In the genomic region with DNA sequence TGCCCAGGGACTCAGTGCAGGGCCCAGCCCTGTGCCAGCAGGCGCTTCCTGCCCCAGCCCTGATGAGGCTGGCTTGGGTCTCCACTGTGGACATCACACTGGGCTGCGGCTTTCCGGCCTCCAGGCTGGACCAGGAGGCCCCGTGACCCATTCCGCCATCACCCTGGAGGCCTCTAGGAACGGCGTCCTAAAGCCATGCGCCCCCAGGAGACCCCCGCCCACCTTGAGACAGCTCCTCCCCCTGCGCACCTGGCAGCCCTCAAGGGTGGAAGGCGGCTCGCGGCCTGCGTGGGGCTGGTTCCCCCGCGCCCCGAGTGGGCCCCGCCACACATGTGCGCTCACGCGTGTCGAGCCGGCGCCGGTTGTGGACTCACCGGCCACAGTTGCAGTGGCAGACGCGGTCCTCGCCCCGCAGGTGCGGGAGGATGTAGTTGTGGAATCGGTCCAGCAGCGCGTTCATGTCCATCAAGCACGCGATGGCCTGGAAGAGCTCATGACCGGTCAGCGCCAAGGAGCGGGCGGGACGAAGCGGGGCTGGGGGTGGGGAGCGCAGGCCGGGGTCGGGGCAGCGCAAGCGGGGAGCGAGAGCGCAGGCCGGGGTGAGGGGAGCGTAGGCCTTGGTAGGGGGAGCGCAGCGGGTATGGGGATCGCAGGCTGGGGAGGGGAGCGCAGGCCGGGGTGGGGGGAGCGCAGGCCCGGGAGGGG, we compare ENCODE assay signal across 8 cellular contexts. TPM values are rescaled to one million over a fixed set of nuclear protein-coding genes. Genes with fewer than 3 reads are reported as not detected.
A peak's percentile ranks its signal among the peaks of the same experiment; 100 is the strongest.
DNase-seq lines count a peak whose midpoint lies in the region; ATAC-seq lines count a peak whose summit lies in the region.
"Had no signal": no experiment of that assay in that cellular context is flagged by ENCODE, and none has a peak within 500 bp of the region (broad histone marks: within the 10 kb centered on the region; RNA-seq: fewer than 3 reads in every experiment).

No MANE protein-coding gene starts in this region.

- no peak overlapping the region for H3K9ac ChIP-seq in Karpas-422 (ENCODE audit: low read length)

- H3K36me3 Mint-ChIP-seq in stimulated activated effector memory CD8-positive, alpha-beta T cell treated with anti-CD3 and anti-CD28 coated beads, Interleukin-12 subunit alpha, Interleukin-12 subunit beta, amount 100 ng/mL, for 72 hours: peaks cover 10% of the 10 kb centered on the region

- no peaks in the 10 kb centered on the region for H3K79me2 ChIP-seq in Karpas-422 (ENCODE audit: low read length)

- H3K4me1 ChIP-seq in Karpas-422 (ENCODE audit: low read length): no peaks in the 10 kb centered on the region

- peak overlapping the region; percentile 50 for H3K4me3 Mint-ChIP-seq in stimulated activated effector memory CD8-positive, alpha-beta T cell treated with anti-CD3 and anti-CD28 coated beads, Interleukin-12 subunit alpha, Interleukin-12 subunit beta, amount 100 ng/mL, for 72 hours

- DNase-seq in H7: peak; percentile 94
- DNase-seq in stimulated activated effector memory CD8-positive, alpha-beta T cell treated with anti-CD3 and anti-CD28 coated beads, Interleukin-12 subunit alpha, Interleukin-12 subunit beta, amount 100 ng/mL, for 72 hours (ENCODE audit: low spot score in 2 of 2): no peak
- DNase-seq in 8988T: no peak
- DNase-seq in middle frontal gyrus (ENCODE audit: extremely low spot score, low spot score): no peak
- DNase-seq in Karpas-422: no peak
- DNase-seq: NCI-H82 had no signal

- H3K36me3 ChIP-seq in H7 (replicated peaks; ENCODE audit: control insufficient read depth, insufficient read depth, low read length): no peaks in the 10 kb centered on the region; the same call in none of the 2 replicates
- H3K36me3 ChIP-seq in Karpas-422 (ENCODE audit: insufficient read depth, low read length): no peaks in the 10 kb centered on the region

- H3K9me2 ChIP-seq in Karpas-422 (replicated peaks; ENCODE audit: insufficient read depth, low read length): no peaks in the 10 kb centered on the region

- H3K4me3 ChIP-seq in H7 (ENCODE audit: insufficient read depth, low read depth, low read length): peak overlapping the region; percentile 63
- H3K4me3 ChIP-seq in iPS-11a (ENCODE audit: low read depth, low read length): peak overlapping the region; percentile 50
- no peak overlapping the region for H3K4me3 ChIP-seq in Karpas-422 (ENCODE audit: low read length)

- no peak for ATAC-seq in stimulated activated effector memory CD8-positive, alpha-beta T cell treated with anti-CD3 and anti-CD28 coated beads, Interleukin-12 subunit alpha, Interleukin-12 subunit beta, amount 100 ng/mL, for 72 hours

- H3K4me2 ChIP-seq in Karpas-422 (ENCODE audit: low read depth, low read length, poor library complexity, severe bottlenecking): no peak overlapping the region

- no peaks in the 10 kb centered on the region for H3K9me3 Mint-ChIP-seq in stimulated activated effector memory CD8-positive, alpha-beta T cell treated with anti-CD3 and anti-CD28 coated beads, Interleukin-12 subunit alpha, Interleukin-12 subunit beta, amount 100 ng/mL, for 72 hours

- H3K9me3 ChIP-seq in Karpas-422 (ENCODE audit: low read length): no peaks in the 10 kb centered on the region

- no peak overlapping the region for H2AFZ ChIP-seq in Karpas-422 (ENCODE audit: low read length)

- peaks cover 5% of the 10 kb centered on the region for H3K4me1 Mint-ChIP-seq in stimulated activated effector memory CD8-positive, alpha-beta T cell treated with anti-CD3 and anti-CD28 coated beads, Interleukin-12 subunit alpha, Interleukin-12 subunit beta, amount 100 ng/mL, for 72 hours

- no peaks in the 10 kb centered on the region for H3K27me3 ChIP-seq in H7 (ENCODE audit: control insufficient read depth, insufficient read depth, low read length)
- no peaks in the 10 kb centered on the region for H3K27me3 ChIP-seq in Karpas-422 (ENCODE audit: low read length)

- H4K20me1 ChIP-seq in Karpas-422 (ENCODE audit: insufficient read depth, low read depth, low read length): no peaks in the 10 kb centered on the region

- peak overlapping the region; percentile 60 for H3K27ac ChIP-seq in angular gyrus (ENCODE audit: low read depth, low read length)
- no peak overlapping the region for H3K27ac ChIP-seq in Karpas-422 (ENCODE audit: low read length)

- no peak overlapping the region for H3K27ac Mint-ChIP-seq in stimulated activated effector memory CD8-positive, alpha-beta T cell treated with anti-CD3 and anti-CD28 coated beads, Interleukin-12 subunit alpha, Interleukin-12 subunit beta, amount 100 ng/mL, for 72 hours

RNA-seq across cellular contexts. Expression of a gene that starts 1.0 kb away (rescaled TPM):
- 13.6 and 14.3 TPM in 2 replicates for total RNA-seq in H7 (2014; rRNA removed; shearing (Covaris generic))
- total RNA-seq in Karpas-422 (2014; rRNA removed; shearing (Covaris generic); ENCODE audit: low replicate concordance): 2.6 TPM in 1 of 2 replicates, not detected in the other

RNA-seq across cellular contexts. Expression of a gene that starts 27.5 kb away (rescaled TPM):
- total RNA-seq in H7 (2014; rRNA removed; shearing (Covaris generic)): 105 and 113 TPM in 2 replicates
- total RNA-seq in Karpas-422 (2014; rRNA removed; shearing (Covaris generic); ENCODE audit: low replicate concordance): 12.5 and 52.1 TPM in 2 replicates

RNA-seq across cellular contexts. Expression of a gene that starts 35.2 kb away (rescaled TPM):
- total RNA-seq in H7 (2014; rRNA removed; shearing (Covaris generic)): 80.7 and 94.3 TPM in 2 replicates
- total RNA-seq in Karpas-422 (2014; rRNA removed; shearing (Covaris generic); ENCODE audit: low replicate concordance): 70.9 and 80.6 TPM in 2 replicates
